In genomic region chr19:12884926-12885748, GRCh38 we compare ENCODE assay signal across 1 cellular context.
TF ChIP-seq lines count a peak whose summit lies in the region.

No MANE protein-coding gene starts in this region.

TF ChIP-seq in WTC11, 78 proteins besides CTCF, POLR2A, EP300 and RAD21 (continued from another document and continues in another):
- TF ChIP-seq PRDM15 (CRISPR knock-in tag; IDR thresholded peaks at IDR 0.05) (no peak), ZNF281 (CRISPR knock-in tag; IDR thresholded peaks at IDR 0.05) (no peak), MXD4 (CRISPR knock-in tag; IDR thresholded peaks at IDR 0.05; ENCODE audit: borderline replicate concordance) (no peak), ATF6 (CRISPR knock-in tag; IDR thresholded peaks at IDR 0.05) (no peak), ESRRA (CRISPR knock-in tag; IDR thresholded peaks at IDR 0.05; ENCODE audit: borderline replicate concordance) (no peak; the same call in 1 of the 2 replicates), TP53 (CRISPR knock-in tag; IDR thresholded peaks at IDR 0.05) (no peak), KAT7 (CRISPR knock-in tag; IDR thresholded peaks at IDR 0.05; ENCODE audit: borderline replicate concordance) (0 out of 2 replicates have a peak, but pooled peaks have one; percentile 82), ZNF263 (CRISPR knock-in tag; IDR thresholded peaks at IDR 0.05; ENCODE audit: low read depth) (no peak), PREB (CRISPR knock-in tag; IDR thresholded peaks at IDR 0.05; ENCODE audit: borderline replicate concordance) (no peak), TCF7 (CRISPR knock-in tag; IDR thresholded peaks at IDR 0.05; ENCODE audit: low read depth) (peak; percentile 72; the same call in 1 of the 2 replicates), TEAD4 (CRISPR knock-in tag; IDR thresholded peaks at IDR 0.05) (0 out of 2 replicates have a peak, but pooled peaks have one; percentile 61), ATF3 (CRISPR knock-in tag; conservative IDR thresholded peaks at IDR 0.05) (0 out of 2 replicates have a peak, but pooled peaks have one; percentile 47), ATF2 (CRISPR knock-in tag; IDR thresholded peaks at IDR 0.05; ENCODE audit: borderline replicate concordance, low read depth) (no peak; the same call in 1 of the 2 replicates), SP1 (CRISPR knock-in tag; conservative IDR thresholded peaks at IDR 0.05) (peak; percentile 96), FOXP4 (CRISPR knock-in tag; IDR thresholded peaks at IDR 0.05) (peak; percentile 95), USF2 (CRISPR knock-in tag; IDR thresholded peaks at IDR 0.05) (peak; percentile 74), NFATC4 (CRISPR knock-in tag; IDR thresholded peaks at IDR 0.05) (no peak), SMAD3 (CRISPR knock-in tag; IDR thresholded peaks at IDR 0.05; ENCODE audit: borderline replicate concordance) (peak; percentile 63; the same call in 1 of the 2 replicates), JUN (CRISPR knock-in tag; IDR thresholded peaks at IDR 0.05) (peak; percentile 81; the same call in 1 of the 2 replicates), ZMAT4 (CRISPR knock-in tag; IDR thresholded peaks at IDR 0.05) (no peak), RELA (CRISPR knock-in tag; IDR thresholded peaks at IDR 0.05; ENCODE audit: borderline replicate concordance) (no peak), GRHL2 (CRISPR knock-in tag; IDR thresholded peaks at IDR 0.05; ENCODE audit: insufficient replicate concordance, severe bottlenecking) (no peak)
- TF ChIP-seq, protein P1, sequence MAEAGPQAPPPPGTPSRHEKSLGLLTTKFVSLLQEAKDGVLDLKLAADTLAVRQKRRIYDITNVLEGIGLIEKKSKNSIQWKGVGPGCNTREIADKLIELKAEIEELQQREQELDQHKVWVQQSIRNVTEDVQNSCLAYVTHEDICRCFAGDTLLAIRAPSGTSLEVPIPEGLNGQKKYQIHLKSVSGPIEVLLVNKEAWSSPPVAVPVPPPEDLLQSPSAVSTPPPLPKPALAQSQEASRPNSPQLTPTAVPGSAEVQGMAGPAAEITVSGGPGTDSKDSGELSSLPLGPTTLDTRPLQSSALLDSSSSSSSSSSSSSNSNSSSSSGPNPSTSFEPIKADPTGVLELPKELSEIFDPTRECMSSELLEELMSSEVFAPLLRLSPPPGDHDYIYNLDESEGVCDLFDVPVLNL (CRISPR knock-in tag; IDR thresholded peaks at IDR 0.05; ENCODE audit: borderline replicate concordance, low read depth): peak; percentile 81
- TF ChIP-seq, protein P2, sequence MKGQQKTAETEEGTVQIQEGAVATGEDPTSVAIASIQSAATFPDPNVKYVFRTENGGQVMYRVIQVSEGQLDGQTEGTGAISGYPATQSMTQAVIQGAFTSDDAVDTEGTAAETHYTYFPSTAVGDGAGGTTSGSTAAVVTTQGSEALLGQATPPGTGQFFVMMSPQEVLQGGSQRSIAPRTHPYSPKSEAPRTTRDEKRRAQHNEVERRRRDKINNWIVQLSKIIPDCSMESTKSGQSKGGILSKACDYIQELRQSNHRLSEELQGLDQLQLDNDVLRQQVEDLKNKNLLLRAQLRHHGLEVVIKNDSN (CRISPR knock-in tag; IDR thresholded peaks at IDR 0.05): peak; percentile 83
- TF ChIP-seq, protein P3, sequence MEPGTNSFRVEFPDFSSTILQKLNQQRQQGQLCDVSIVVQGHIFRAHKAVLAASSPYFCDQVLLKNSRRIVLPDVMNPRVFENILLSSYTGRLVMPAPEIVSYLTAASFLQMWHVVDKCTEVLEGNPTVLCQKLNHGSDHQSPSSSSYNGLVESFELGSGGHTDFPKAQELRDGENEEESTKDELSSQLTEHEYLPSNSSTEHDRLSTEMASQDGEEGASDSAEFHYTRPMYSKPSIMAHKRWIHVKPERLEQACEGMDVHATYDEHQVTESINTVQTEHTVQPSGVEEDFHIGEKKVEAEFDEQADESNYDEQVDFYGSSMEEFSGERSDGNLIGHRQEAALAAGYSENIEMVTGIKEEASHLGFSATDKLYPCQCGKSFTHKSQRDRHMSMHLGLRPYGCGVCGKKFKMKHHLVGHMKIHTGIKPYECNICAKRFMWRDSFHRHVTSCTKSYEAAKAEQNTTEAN (CRISPR knock-in tag; IDR thresholded peaks at IDR 0.05): 0 out of 2 replicates have a peak, but pooled peaks have one; percentile 66
- TF ChIP-seq, protein P4, sequence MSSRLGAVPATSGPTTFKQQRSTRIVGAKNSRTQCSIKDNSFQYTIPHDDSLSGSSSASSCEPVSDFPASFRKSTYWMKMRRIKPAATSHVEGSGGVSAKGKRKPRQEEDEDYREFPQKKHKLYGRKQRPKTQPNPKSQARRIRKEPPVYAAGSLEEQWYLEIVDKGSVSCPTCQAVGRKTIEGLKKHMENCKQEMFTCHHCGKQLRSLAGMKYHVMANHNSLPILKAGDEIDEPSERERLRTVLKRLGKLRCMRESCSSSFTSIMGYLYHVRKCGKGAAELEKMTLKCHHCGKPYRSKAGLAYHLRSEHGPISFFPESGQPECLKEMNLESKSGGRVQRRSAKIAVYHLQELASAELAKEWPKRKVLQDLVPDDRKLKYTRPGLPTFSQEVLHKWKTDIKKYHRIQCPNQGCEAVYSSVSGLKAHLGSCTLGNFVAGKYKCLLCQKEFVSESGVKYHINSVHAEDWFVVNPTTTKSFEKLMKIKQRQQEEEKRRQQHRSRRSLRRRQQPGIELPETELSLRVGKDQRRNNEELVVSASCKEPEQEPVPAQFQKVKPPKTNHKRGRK (CRISPR knock-in tag; IDR thresholded peaks at IDR 0.05; ENCODE audit: borderline replicate concordance): no peak
- TF ChIP-seq, protein P5, sequence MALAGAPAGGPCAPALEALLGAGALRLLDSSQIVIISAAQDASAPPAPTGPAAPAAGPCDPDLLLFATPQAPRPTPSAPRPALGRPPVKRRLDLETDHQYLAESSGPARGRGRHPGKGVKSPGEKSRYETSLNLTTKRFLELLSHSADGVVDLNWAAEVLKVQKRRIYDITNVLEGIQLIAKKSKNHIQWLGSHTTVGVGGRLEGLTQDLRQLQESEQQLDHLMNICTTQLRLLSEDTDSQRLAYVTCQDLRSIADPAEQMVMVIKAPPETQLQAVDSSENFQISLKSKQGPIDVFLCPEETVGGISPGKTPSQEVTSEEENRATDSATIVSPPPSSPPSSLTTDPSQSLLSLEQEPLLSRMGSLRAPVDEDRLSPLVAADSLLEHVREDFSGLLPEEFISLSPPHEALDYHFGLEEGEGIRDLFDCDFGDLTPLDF (CRISPR knock-in tag; IDR thresholded peaks at IDR 0.05): peak; percentile 83; the same call in 1 of the 2 replicates
